ENCODE assay signal across 17 cellular contexts in genomic region chr1:201325678-201326060, GRCh38. TPM values are rescaled to one million over a fixed set of nuclear protein-coding genes. Genes with fewer than 3 reads are reported as not detected.
A peak's percentile ranks its signal among the peaks of the same experiment; 100 is the strongest.
DNase-seq lines count a peak whose midpoint lies in the region; ATAC-seq and TF ChIP-seq lines count a peak whose summit lies in the region.
"Had no signal": no experiment of that assay in that cellular context is flagged by ENCODE, and none has a peak within 500 bp of the region (broad histone marks: within the 10 kb centered on the region; RNA-seq: fewer than 3 reads in every experiment).

No MANE protein-coding gene starts in this region.

- H3K4me2 ChIP-seq in PC-3 (ENCODE audit: low read length): no peak overlapping the region
- H3K4me2 ChIP-seq: KMS-11 had no signal

- H3K27ac ChIP-seq in PC-3 (ENCODE audit: low read length) (no peak overlapping the region), lower lobe of right lung (no peak overlapping the region)
- H3K27ac ChIP-seq: C4-2B, KMS-11 had no signal

- H3K4me3 ChIP-seq in PC-3 (ENCODE audit: low read length) (no peak overlapping the region), lower lobe of right lung (no peak overlapping the region)

- H3K4me1 ChIP-seq in PC-3 (ENCODE audit: insufficient read depth, low read length) (no peaks in the 10 kb centered on the region), lower lobe of right lung (peaks cover 14% of the 10 kb centered on the region)

- intact Hi-C loops in CD14-positive monocyte (cut with micrococcal nuclease) (no loop called here), PC-3 (cut with micrococcal nuclease) (no loop called here), lower lobe of right lung (cut with DNase I) (no loop called here), posterior vena cava (cut with DNase I) (no loop called here)

- H3K27me3 ChIP-seq in PC-3 (ENCODE audit: low read length): no peaks in the 10 kb centered on the region
- no peaks in the 10 kb centered on the region for H3K27me3 ChIP-seq in lower lobe of right lung (ENCODE audit: low read depth)

- ATAC-seq in PC-3: peak; percentile 29
- no peak for ATAC-seq in lower lobe of right lung
- ATAC-seq in GM21515 (IDR thresholded peaks at IDR 0.05; ENCODE audit: unreplicated experiment): no peak

- H3K36me3 ChIP-seq in PC-3 (ENCODE audit: low read depth, low read length) (peaks cover 99% of the 10 kb centered on the region), lower lobe of right lung (no peaks in the 10 kb centered on the region)

- no peak overlapping the region for H2AFZ ChIP-seq in PC-3 (ENCODE audit: low read length)

- H3K27me3 Mint-ChIP-seq in CD14-positive monocyte (ENCODE audit: low read depth in 3 of 3) (peaks cover 8 to 11% (median 9%) of the 10 kb centered on the region in 3 donors), immature natural killer cell (ENCODE audit: low read depth in 3 of 3) (peaks cover 0 to 4% (median 3%) of the 10 kb centered on the region in 3 donors)

- no peak for TF ChIP-seq CTCF in CD14-positive monocyte (IDR thresholded peaks at IDR 0.05)
- TF ChIP-seq CTCF in PC-3 (conservative IDR thresholded peaks at IDR 0.05; ENCODE audit: low read depth, low read length): no peak; the same call in 1 of the 2 replicates
- no peak for TF ChIP-seq CTCF in lower lobe of right lung (IDR thresholded peaks at IDR 0.05)
- TF ChIP-seq CTCF in GM10248 (IDR thresholded peaks at IDR 0.05; ENCODE audit: control extremely low read depth, extremely low read depth, low read depth, missing control alignments): no peak

- H3K79me2 ChIP-seq in PC-3 (ENCODE audit: low read length): no peaks in the 10 kb centered on the region

- no peak overlapping the region for H3K4me3 Mint-ChIP-seq in CD14-positive monocyte
- no peak overlapping the region for H3K4me3 Mint-ChIP-seq in immature natural killer cell
- H3K4me3 Mint-ChIP-seq: CD4-positive, alpha-beta memory T cell; H9 had no signal

- H3K9me3 ChIP-seq in PC-3 (ENCODE audit: low read length) (no peaks in the 10 kb centered on the region), lower lobe of right lung (no peaks in the 10 kb centered on the region)

- no peaks in the 10 kb centered on the region for H4K20me1 ChIP-seq in PC-3 (ENCODE audit: low read length)

- no peaks in the 10 kb centered on the region for H3K36me3 Mint-ChIP-seq in CD14-positive monocyte
- H3K36me3 Mint-ChIP-seq in immature natural killer cell: no peaks in the 10 kb centered on the region
- H3K36me3 Mint-ChIP-seq: CD4-positive, alpha-beta memory T cell had no signal

- no peaks in the 10 kb centered on the region for H3K9me3 Mint-ChIP-seq in CD14-positive monocyte
- H3K9me3 Mint-ChIP-seq in immature natural killer cell: no peaks in the 10 kb centered on the region
- H3K9me3 Mint-ChIP-seq: H9 had no signal

- BruUV-seq in PC-3 (replicated peaks; lab: Mats Ljungman, UMichigan): no TSS peak

- H3K27ac Mint-ChIP-seq in CD14-positive monocyte (peak overlapping the region in 1 of 7 donors; percentile 37), immature natural killer cell (no peak overlapping the region)
- H3K27ac Mint-ChIP-seq: CD4-positive, alpha-beta memory T cell; H9 had no signal

- peak; percentile 18 for DNase-seq in CD14-positive monocyte (ENCODE audit: low spot score)
- DNase-seq in PC-3: no peak
- DNase-seq in lower lobe of right lung: peak; percentile 24
- peak; percentile 37 for DNase-seq in posterior vena cava (ENCODE audit: low spot score)
- no peak for DNase-seq in immature natural killer cell
- no peak for DNase-seq in GM10248 (ENCODE audit: extremely low spot score)
- DNase-seq: AML-193; CD4-positive, alpha-beta memory T cell; DMS153; DND-41; EL; H9 had no signal

- CTCF ChIA-PET in PC-3 (lab: Charles Lee): no interaction called here
- CTCF ChIA-PET in GM10248 (lab: Yijun Ruan, JAX): no interaction called here

- H3F3A ChIP-seq in PC-3 (ENCODE audit: low read length, unreplicated experiment): no peaks in the 10 kb centered on the region

- H3K4me1 Mint-ChIP-seq in CD14-positive monocyte: no peaks in the 10 kb centered on the region
- no peaks in the 10 kb centered on the region for H3K4me1 Mint-ChIP-seq in immature natural killer cell
- H3K4me1 Mint-ChIP-seq: CD4-positive, alpha-beta memory T cell had no signal

- no peak overlapping the region for H3K9ac ChIP-seq in PC-3 (ENCODE audit: low read length)
- H3K9ac ChIP-seq: KMS-11 had no signal

- H3K9me2 ChIP-seq in PC-3 (replicated peaks; ENCODE audit: low read length): no peaks in the 10 kb centered on the region

- POLR2A ChIA-PET in PC-3 (lab: Charles Lee; ENCODE audit: unreplicated experiment) (no interaction called here), GM10248 (lab: Yijun Ruan, JAX) (no interaction called here)

RNA-seq across cellular contexts. Expression of gene PKP1, which starts 42.4 kb away (rescaled TPM):
- not detected for polyA plus RNA-seq in CD14-positive monocyte
- total RNA-seq in PC-3 (2014; rRNA removed): 211 and 259 TPM in 2 replicates
- total RNA-seq in lower lobe of right lung: 2.2 TPM
- 1 to 10 TPM in 1 of 2 donors, under 1 TPM in 1; 0.83 to 2.8 TPM for total RNA-seq in posterior vena cava
- not detected for polyA plus RNA-seq in immature natural killer cell
- total RNA-seq: CD4-positive, alpha-beta memory T cell; G401 had no signal
- polyA plus RNA-seq: CD4-positive, alpha-beta memory T cell had no signal

RNA-seq across cellular contexts. Expression of gene TNNT2, which starts 51.8 kb away (rescaled TPM):
- not detected for polyA plus RNA-seq in CD14-positive monocyte
- total RNA-seq in PC-3 (2014; rRNA removed): 1.1 and 2.9 TPM in 2 replicates
- total RNA-seq in lower lobe of right lung: 6.4 TPM
- not detected for total RNA-seq in posterior vena cava
- polyA plus RNA-seq in immature natural killer cell: not detected
- total RNA-seq: CD4-positive, alpha-beta memory T cell had no signal
- polyA plus RNA-seq: BJ; CD4-positive, alpha-beta memory T cell had no signal

Comparison
In these comparisons a context has a peak if more than half of its experiments do, and no peak if none do; other contexts are left out.
1. DNase-seq: peak in CD14-positive monocyte (single experiment), lower lobe of right lung (single experiment) and posterior vena cava (single experiment); none in PC-3 (single experiment), immature natural killer cell (0 of 3) and GM10248 (single experiment).
2. RNA of gene PKP1, which starts 42.4 kb away (total RNA-seq): 211 to 259 TPM in PC-3; 0.83 to 2.8 TPM in posterior vena cava and 2.2 TPM in lower lobe of right lung (single experiment); every median in the first group is over 10 times any median in the second.